In genomic region chr2:19901458-19902271, GRCh38 we compare ENCODE assay signal across 8 cellular contexts. TPM values are rescaled to one million over a fixed set of nuclear protein-coding genes. Genes with fewer than 3 reads are reported as not detected.
DNase-seq lines count a peak whose midpoint lies in the region; ATAC-seq, FAIRE-seq and TF ChIP-seq lines count a peak whose summit lies in the region.

Gene TTC32 (minus strand): TSS chr2:19901983. CDS start chr2:19901854, 129 bp downstream.

- H3K4ac ChIP-seq in trophoblast cell (ENCODE audit: low read depth, low read length): peak within 1 kb of the TSS; percentile 56

- peak; percentile 95 for TF ChIP-seq POLR2A in GM12892 (IDR thresholded peaks at IDR 0.05; ENCODE audit: low read depth, low read length)
- TF ChIP-seq POLR2A in tibial nerve (IDR thresholded peaks at IDR 0.05): peak; percentile 77 to 82

- H3K27ac ChIP-seq in trophoblast cell (ENCODE audit: low read depth, low read length) (peak within 1 kb of the TSS; percentile 83), tibial nerve (peak within 1 kb of the TSS; percentile 86 to 98 (median 94))

- H3K9me3 ChIP-seq in trophoblast cell (ENCODE audit: insufficient read depth, low read depth, low read length) (no peaks in the 10 kb centered on the region), tibial nerve (no peaks in the 10 kb centered on the region)

- no peak within 1 kb of the TSS for H3K23ac ChIP-seq in trophoblast cell (ENCODE audit: low read length)

- H3K4me2 ChIP-seq in trophoblast cell (ENCODE audit: low read length): peak within 1 kb of the TSS; percentile 66

- H3K36me3 ChIP-seq in trophoblast cell (ENCODE audit: control insufficient read depth in 1 of 2, insufficient read depth in 2 of 2, low read length in 2 of 2) (no peaks in the 10 kb centered on the region), tibial nerve (no peaks in the 10 kb centered on the region)

- peak within 1 kb of the TSS; percentile 95 for H2BK5ac ChIP-seq in trophoblast cell (ENCODE audit: low read depth, low read length, poor library complexity)

- FAIRE-seq in GM12892 (lab: Jason Lieb, UNC): peak; percentile 91

- H3K9me3 Mint-ChIP-seq in activated naive CD8-positive, alpha-beta T cell treated with anti-CD3 and anti-CD28 coated beads, Interleukin-2, amount 50 U/mL, for 24 hours: peaks cover 9% of the 10 kb centered on the region

- no CpG with 5 or more reads among the region's 70 CpGs for WGBS in trophoblast cell (ENCODE audit: extremely low coverage, insufficient coverage, insufficient read length)
- 0% methylated on average over 63 to 67 of the region's 70 CpGs for WGBS in tibial nerve, 2 donors

- H4K91ac ChIP-seq in trophoblast cell (ENCODE audit: low read depth, low read length): peak within 1 kb of the TSS; percentile 99

- peak within 1 kb of the TSS; percentile 98 for H3K14ac ChIP-seq in trophoblast cell (ENCODE audit: low read length)

- intact Hi-C loops in cardiac septum (cut with DNase I): no loop called here

- H3K36me3 Mint-ChIP-seq in activated naive CD8-positive, alpha-beta T cell treated with anti-CD3 and anti-CD28 coated beads, Interleukin-2, amount 50 U/mL, for 24 hours (ENCODE audit: low read depth): peaks cover 14% of the 10 kb centered on the region

- no peaks in the 10 kb centered on the region for H3K27me3 ChIP-seq in trophoblast cell (ENCODE audit: insufficient read depth, low read length)
- H3K27me3 ChIP-seq in tibial nerve: no peaks in the 10 kb centered on the region

- H2AFZ ChIP-seq in trophoblast cell (ENCODE audit: insufficient read depth, low read length, poor library complexity): peak within 1 kb of the TSS; percentile 99

- H3K9ac ChIP-seq in trophoblast cell (ENCODE audit: low read length): peak within 1 kb of the TSS; percentile 96

- H3K79me1 ChIP-seq in trophoblast cell (ENCODE audit: low read length): peaks cover 11% of the 10 kb centered on the region

- peak within 1 kb of the TSS; percentile 100 for H3K18ac ChIP-seq in trophoblast cell (ENCODE audit: low read length)

- peak; percentile 73 for DNase-seq in GM12892 (ENCODE audit: insufficient read length)
- peak; percentile 85 for DNase-seq in NCI-H1436 (lab: John Stamatoyannopoulos, UW)
- peak; percentile 92 for DNase-seq in SW480 (ENCODE audit: low spot score)
- DNase-seq in activated naive CD8-positive, alpha-beta T cell treated with anti-CD3 and anti-CD28 coated beads, Interleukin-2, amount 50 U/mL, for 24 hours: peak; percentile 90
- DNase-seq in cardiac septum (ENCODE audit: low spot score): peak; percentile 96
- DNase-seq in trophoblast cell: peak; percentile 92 to 97
- DNase-seq in tibial nerve (ENCODE audit: low spot score in 2 of 2): peak; percentile 86 to 94

- H3K27me3 Mint-ChIP-seq in activated naive CD8-positive, alpha-beta T cell treated with anti-CD3 and anti-CD28 coated beads, Interleukin-2, amount 50 U/mL, for 24 hours: peaks cover 6% of the 10 kb centered on the region

- H3K4me1 ChIP-seq in trophoblast cell (ENCODE audit: control insufficient read depth in 1 of 2, insufficient read depth in 2 of 2, low read length in 2 of 2): peaks cover 4 to 6% of the 10 kb centered on the region in 2 experiments
- H3K4me1 ChIP-seq in tibial nerve: peaks cover 0 to 49% (median 25%) of the 10 kb centered on the region in 4 donors

- peak within 1 kb of the TSS; percentile 95 for H2BK120ac ChIP-seq in trophoblast cell (ENCODE audit: insufficient read depth, low read length, poor library complexity)

- peak in 2 of 5 experiments; percentile 25 to 73 for TF ChIP-seq CTCF in tibial nerve (IDR thresholded peaks at IDR 0.05)

- peak; percentile 87 for ATAC-seq in HG02840 (IDR thresholded peaks at IDR 0.05; ENCODE audit: low FRiP score, unreplicated experiment)
- peak; percentile 84 for ATAC-seq in activated naive CD8-positive, alpha-beta T cell treated with anti-CD3 and anti-CD28 coated beads, Interleukin-2, amount 50 U/mL, for 24 hours

- H3K79me2 ChIP-seq in trophoblast cell (ENCODE audit: control insufficient read depth, insufficient read depth, low read length, poor library complexity): peaks cover 10% of the 10 kb centered on the region

- H3K4me1 Mint-ChIP-seq in activated naive CD8-positive, alpha-beta T cell treated with anti-CD3 and anti-CD28 coated beads, Interleukin-2, amount 50 U/mL, for 24 hours: peaks cover 59% of the 10 kb centered on the region

- TF ChIP-seq EP300 in tibial nerve (IDR thresholded peaks at IDR 0.05): peak; percentile 69 to 91

- no peak within 1 kb of the TSS for H2BK12ac ChIP-seq in trophoblast cell (ENCODE audit: low read length)

- H4K8ac ChIP-seq in trophoblast cell (ENCODE audit: low read depth, low read length): peak within 1 kb of the TSS; percentile 100

- peak within 1 kb of the TSS; percentile 95 for H4K12ac ChIP-seq in trophoblast cell (ENCODE audit: low read depth, low read length)

- H3K4me3 Mint-ChIP-seq in activated naive CD8-positive, alpha-beta T cell treated with anti-CD3 and anti-CD28 coated beads, Interleukin-2, amount 50 U/mL, for 24 hours: peak within 1 kb of the TSS; percentile 88

- H3K4me3 ChIP-seq in trophoblast cell (ENCODE audit: low read depth, low read length) (peak within 1 kb of the TSS; percentile 91), tibial nerve (peak within 1 kb of the TSS; percentile 74 to 98 (median 91))

- peak within 1 kb of the TSS; percentile 90 for H3K27ac Mint-ChIP-seq in activated naive CD8-positive, alpha-beta T cell treated with anti-CD3 and anti-CD28 coated beads, Interleukin-2, amount 50 U/mL, for 24 hours

- peak within 1 kb of the TSS; percentile 77 for H2AK5ac ChIP-seq in trophoblast cell (ENCODE audit: low read length)

RNA-seq across cellular contexts. Expression of gene TTC32, which starts in this region (rescaled TPM):
- polyA plus RNA-seq in GM12892 (2012; ENCODE audit: missing spikeins): 18.7 TPM
- total RNA-seq in cardiac septum (7.5 TPM), tibial nerve (10 to 100 TPM in 3 of 4 donors, 1 to 10 TPM in 1; 9.6 to 19.7 (median 15.6) TPM)
- 6.6 and 8.6 TPM in 2 replicates for polyA plus RNA-seq in trophoblast cell (2013)

Comparison
In these comparisons a context has a peak if more than half of its experiments do, and no peak if none do; other contexts are left out.
1. Peak in every context shown above with its lines: DNase-seq, ATAC-seq, H3K4me3 ChIP-seq and H3K27ac ChIP-seq.